16 cellular contexts compared by ENCODE assay signal in genomic region chr22:48091060-48091650, GRCh38.
DNase-seq lines count a peak whose midpoint lies in the region; ATAC-seq and TF ChIP-seq lines count a peak whose summit lies in the region.
"Had no signal": no experiment of that assay in that cellular context is flagged by ENCODE, and none has a peak within 500 bp of the region (broad histone marks: within the 10 kb centered on the region; RNA-seq: fewer than 3 reads in every experiment).

No MANE protein-coding gene starts in this region.

- H3K9ac ChIP-seq in OCI-LY3 (ENCODE audit: low read length) = no peak overlapping the region
- H3K9ac ChIP-seq: GM23248 had no signal

- CTCF ChIA-PET in activated CD8-positive, alpha-beta T cell treated with anti-CD3 and anti-CD28 coated beads for 36 hours (lab: Charles Lee) = no interaction called here

- ATAC-seq in upper lobe of right lung (no peak), GM21390 (IDR thresholded peaks at IDR 0.05; ENCODE audit: unreplicated experiment) (no peak), GM19452 (IDR thresholded peaks at IDR 0.05; ENCODE audit: unreplicated experiment) (no peak)
- no peak for ATAC-seq in activated CD8-positive, alpha-beta T cell treated with anti-CD3 and anti-CD28 coated beads for 36 hours

- no peaks in the 10 kb centered on the region for H3K79me2 ChIP-seq in OCI-LY3 (ENCODE audit: low read length)

- no peaks in the 10 kb centered on the region for H3K9me3 Mint-ChIP-seq in mesothelial cell of epicardium
- no peaks in the 10 kb centered on the region for H3K9me3 Mint-ChIP-seq in activated CD8-positive, alpha-beta T cell treated with anti-CD3 and anti-CD28 coated beads for 36 hours

- H3K4me1 ChIP-seq in OCI-LY3 (ENCODE audit: low read length) (peaks cover 24% of the 10 kb centered on the region), upper lobe of right lung (peaks cover 8% of the 10 kb centered on the region)

- POLR2A ChIA-PET in activated CD8-positive, alpha-beta T cell treated with anti-CD3 and anti-CD28 coated beads for 36 hours (lab: Charles Lee) = no interaction called here

- intact Hi-C loops in upper lobe of right lung (cut with DNase I) = no loop called here
- intact Hi-C loops in activated CD8-positive, alpha-beta T cell treated with anti-CD3 and anti-CD28 coated beads for 36 hours (cut with micrococcal nuclease) = no loop called here

- H3K27me3 Mint-ChIP-seq in mesothelial cell of epicardium (ENCODE audit: low read depth) = peaks cover 45% of the 10 kb centered on the region
- H3K27me3 Mint-ChIP-seq in activated CD8-positive, alpha-beta T cell treated with anti-CD3 and anti-CD28 coated beads for 36 hours = no peaks in the 10 kb centered on the region

- DNase-seq in activated effector memory CD4-positive, alpha-beta T cell treated with anti-CD3 and anti-CD28 coated beads, Interleukin-2, amount 50 U/mL, for 16 hours = peak; percentile 17
- DNase-seq in activated effector memory CD4-positive, alpha-beta T cell treated with Interleukin-2 at 50 U/mL for 16 hours = no peak
- DNase-seq in mesothelial cell of epicardium (ENCODE audit: low spot score in 2 of 2, unreplicated experiment in 2 of 2) = no peak
- peak; percentile 21 for DNase-seq in upper lobe of right lung
- no peak for DNase-seq in activated CD8-positive, alpha-beta T cell treated with anti-CD3 and anti-CD28 coated beads for 36 hours
- DNase-seq: COR-L47, DMS153, GM23248, HCEC 1CT, NCI-H1436, NCI-H2029, NCI-H510A, NCI-H774 had no signal

- H3K27ac ChIP-seq in OCI-LY3 (ENCODE audit: low read length) = no peak overlapping the region
- no peak overlapping the region for H3K27ac ChIP-seq in upper lobe of right lung
- H3K27ac ChIP-seq: GM23248 had no signal

- H3K4me2 ChIP-seq in OCI-LY3 (ENCODE audit: low read length) = peak overlapping the region; percentile 65

- H3K9me3 ChIP-seq in OCI-LY3 (ENCODE audit: insufficient read depth, low read length) = no peaks in the 10 kb centered on the region
- H3K9me3 ChIP-seq in upper lobe of right lung = no peaks in the 10 kb centered on the region

- no peaks in the 10 kb centered on the region for H4K20me1 ChIP-seq in OCI-LY3 (ENCODE audit: insufficient read depth, low read length)

- no peaks in the 10 kb centered on the region for H3K36me3 Mint-ChIP-seq in mesothelial cell of epicardium
- H3K36me3 Mint-ChIP-seq in activated CD8-positive, alpha-beta T cell treated with anti-CD3 and anti-CD28 coated beads for 36 hours (ENCODE audit: low read depth) = no peaks in the 10 kb centered on the region

- H3K27me3 ChIP-seq in OCI-LY3 (ENCODE audit: low read depth, low read length) (no peaks in the 10 kb centered on the region), upper lobe of right lung (peaks cover 3% of the 10 kb centered on the region)

- H2AFZ ChIP-seq in OCI-LY3 (ENCODE audit: low read depth, low read length) = no peak overlapping the region
- H2AFZ ChIP-seq: GM23248 had no signal

- TF ChIP-seq CTCF in OCI-LY3 (IDR thresholded peaks at IDR 0.05; ENCODE audit: low read depth, low read length) = no peak
- no peak for TF ChIP-seq CTCF in mesothelial cell of epicardium (IDR thresholded peaks at IDR 0.05; ENCODE audit: unreplicated experiment)
- TF ChIP-seq CTCF in upper lobe of right lung (IDR thresholded peaks at IDR 0.05) = no peak
- no peak for TF ChIP-seq CTCF in activated CD8-positive, alpha-beta T cell treated with anti-CD3 and anti-CD28 coated beads for 36 hours (IDR thresholded peaks at IDR 0.05)

- H3K36me3 ChIP-seq in OCI-LY3 (replicated peaks; ENCODE audit: low read depth, low read length) (no peaks in the 10 kb centered on the region), upper lobe of right lung (no peaks in the 10 kb centered on the region)

- H3K27ac Mint-ChIP-seq in mesothelial cell of epicardium = peak overlapping the region; percentile 55
- H3K27ac Mint-ChIP-seq in activated CD8-positive, alpha-beta T cell treated with anti-CD3 and anti-CD28 coated beads for 36 hours = no peak overlapping the region

- no peak overlapping the region for H3K4me3 ChIP-seq in OCI-LY3 (ENCODE audit: low read length)
- H3K4me3 ChIP-seq in upper lobe of right lung = no peak overlapping the region
- H3K4me3 ChIP-seq: GM23248 had no signal

- no peak overlapping the region for H3K4me3 Mint-ChIP-seq in mesothelial cell of epicardium
- no peak overlapping the region for H3K4me3 Mint-ChIP-seq in activated CD8-positive, alpha-beta T cell treated with anti-CD3 and anti-CD28 coated beads for 36 hours

- H3K4me1 Mint-ChIP-seq in mesothelial cell of epicardium = peaks cover 24% of the 10 kb centered on the region
- H3K4me1 Mint-ChIP-seq in activated CD8-positive, alpha-beta T cell treated with anti-CD3 and anti-CD28 coated beads for 36 hours (ENCODE audit: low read depth) = no peaks in the 10 kb centered on the region

Comparison
In these comparisons a context has a peak if more than half of its experiments do, and no peak if none do; other contexts are left out.
1. DNase-seq: peak in activated effector memory CD4-positive, alpha-beta T cell treated with anti-CD3 and anti-CD28 coated beads, Interleukin-2, amount 50 U/mL, for 16 hours (single experiment) and upper lobe of right lung (single experiment); none in activated effector memory CD4-positive, alpha-beta T cell treated with Interleukin-2 at 50 U/mL for 16 hours (single experiment), mesothelial cell of epicardium (0 of 2) and activated CD8-positive, alpha-beta T cell treated with anti-CD3 and anti-CD28 coated beads for 36 hours (single experiment).